In the genomic region with DNA sequence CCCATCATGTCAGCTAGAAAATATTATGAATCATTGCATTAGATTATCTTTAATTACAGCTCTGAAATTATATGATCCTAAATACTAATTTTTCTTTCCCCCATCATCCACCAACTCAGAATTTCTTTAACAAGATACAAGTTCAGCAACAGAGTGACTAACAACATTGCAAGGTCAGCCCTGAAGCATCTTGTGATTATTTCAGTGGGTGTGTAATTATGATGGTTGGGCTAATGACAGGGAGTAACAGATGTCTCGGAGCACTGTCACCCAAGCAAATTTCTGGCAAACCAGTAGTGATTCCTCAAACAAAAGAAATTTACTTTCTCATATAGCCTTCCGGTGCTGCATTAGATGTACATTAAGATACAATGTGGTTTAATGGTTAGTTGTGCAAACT, we compare ENCODE assay signal across 17 cellular contexts.
"Had no signal": no experiment of that assay in that cellular context is flagged by ENCODE, and none has a peak within 500 bp of the region (broad histone marks: within the 10 kb centered on the region; RNA-seq: fewer than 3 reads in every experiment).

No MANE protein-coding gene starts in this region.

- H3K27me3 ChIP-seq: gastrocnemius medialis, heart right ventricle, left lung, sigmoid colon had no signal

- H3K4me3 ChIP-seq: gastrocnemius medialis, heart right ventricle, left lung, psoas muscle, sigmoid colon had no signal

- H3K27ac ChIP-seq: gastrocnemius medialis, heart right ventricle, left lung, psoas muscle, sigmoid colon had no signal

- H3K9me3 Mint-ChIP-seq: activated T-cell treated with anti-CD3 and anti-CD28 coated beads, Interleukin-2, amount 50 U/mL, for 24 hours; memory B cell; nephron; type B pancreatic cell had no signal

- DNase-seq: activated CD4-positive, alpha-beta T cell treated with anti-CD3 and anti-CD28 coated beads, Interleukin-2, amount 50 U/mL, for 48 hours; activated CD8-positive, alpha-beta memory T cell treated with anti-CD3 and anti-CD28 coated beads, Interleukin-2, amount 10 ng/mL, durations not matched to agents 7 days and 5 days; activated gamma-delta T cell; activated T-cell treated with anti-CD3 and anti-CD28 coated beads, Interleukin-2, amount 50 U/mL, for 24 hours; aorta; gastrocnemius medialis; heart right ventricle; left lung; psoas muscle; sigmoid colon; stimulated activated CD4-positive, alpha-beta T cell treated with anti-CD3 and anti-CD28 coated beads, Interleukin-12 subunit alpha, Interleukin-12 subunit beta, amount 100 ng/mL, for 4 hours; stimulated activated naive CD4-positive, alpha-beta T cell treated with Interleukin-2 at 50 U/mL for 16 hours had no signal

- H3K9me3 ChIP-seq: gastrocnemius medialis, heart right ventricle, left lung, psoas muscle, sigmoid colon had no signal

- H3K4me1 Mint-ChIP-seq: activated CD8-positive, alpha-beta memory T cell treated with anti-CD3 and anti-CD28 coated beads, Interleukin-2, amount 10 ng/mL, durations not matched to agents 7 days and 5 days; memory B cell; nephron had no signal

- H3K4me1 ChIP-seq: gastrocnemius medialis, heart right ventricle, left lung, psoas muscle, sigmoid colon had no signal

- H3K27ac Mint-ChIP-seq: activated CD8-positive, alpha-beta memory T cell treated with anti-CD3 and anti-CD28 coated beads, Interleukin-2, amount 10 ng/mL, durations not matched to agents 7 days and 5 days; activated naive CD8-positive, alpha-beta T cell; activated T-cell treated with anti-CD3 and anti-CD28 coated beads, Interleukin-2, amount 50 U/mL, for 24 hours; memory B cell; nephron; type B pancreatic cell had no signal

- ATAC-seq: activated CD4-positive, CD25-positive, alpha-beta regulatory T cell treated with anti-CD3 and anti-CD28 coated beads, Interleukin-2, amount 50 U/mL, for 24 hours; activated CD8-positive, alpha-beta memory T cell treated with anti-CD3 and anti-CD28 coated beads, Interleukin-2, amount 10 ng/mL, durations not matched to agents 7 days and 5 days; gastrocnemius medialis; heart right ventricle; left lung; psoas muscle had no signal

- H3K36me3 ChIP-seq: gastrocnemius medialis, heart right ventricle, left lung, sigmoid colon had no signal

- H3K36me3 Mint-ChIP-seq: activated CD8-positive, alpha-beta memory T cell treated with anti-CD3 and anti-CD28 coated beads, Interleukin-2, amount 10 ng/mL, durations not matched to agents 7 days and 5 days; activated naive CD8-positive, alpha-beta T cell; memory B cell; type B pancreatic cell had no signal

- H3K4me3 Mint-ChIP-seq: activated CD8-positive, alpha-beta memory T cell treated with anti-CD3 and anti-CD28 coated beads, Interleukin-2, amount 10 ng/mL, durations not matched to agents 7 days and 5 days; activated naive CD8-positive, alpha-beta T cell; activated T-cell treated with anti-CD3 and anti-CD28 coated beads, Interleukin-2, amount 50 U/mL, for 24 hours; memory B cell; nephron; type B pancreatic cell had no signal
